ENCODE assay signal across 8 cellular contexts in genomic region chr2:234135750-234136221, GRCh38.
A peak's percentile ranks its signal among the peaks of the same experiment; 100 is the strongest.
DNase-seq lines count a peak whose midpoint lies in the region; ATAC-seq, FAIRE-seq and TF ChIP-seq lines count a peak whose summit lies in the region.

No MANE protein-coding gene starts in this region.

- H3K27ac ChIP-seq in endothelial cell of umbilical vein (ENCODE audit: insufficient read depth, low read depth, low read length), result no peak overlapping the region

- H3K4me1 Mint-ChIP-seq in stimulated activated naive B cell treated with anti-CD40 and anti-IgM and Interleukin-4, amounts not matched to agents 10 μg/mL and 1 μg/mL and 100 μg/mL, for 72 hours, result peaks cover 15 to 17% of the 10 kb centered on the region in 2 donors

- no peaks in the 10 kb centered on the region for H3K9me3 Mint-ChIP-seq in stimulated activated naive B cell treated with anti-CD40 and anti-IgM and Interleukin-4, amounts not matched to agents 10 μg/mL and 1 μg/mL and 100 μg/mL, for 72 hours

- no peaks in the 10 kb centered on the region for H3K9me1 ChIP-seq in endothelial cell of umbilical vein (replicated peaks; ENCODE audit: control insufficient read depth, extremely low read depth, insufficient read depth, low read length)

- peaks cover 3 to 9% of the 10 kb centered on the region in 2 experiments for H3K27me3 ChIP-seq in endothelial cell of umbilical vein (ENCODE audit: control insufficient read depth in 2 of 2, insufficient read depth in 2 of 2, low read length in 2 of 2)

- no peaks in the 10 kb centered on the region for H3K9me3 ChIP-seq in endothelial cell of umbilical vein (replicated peaks; ENCODE audit: control insufficient read depth, insufficient read depth, low read length)

- BruUV-seq in endothelial cell of umbilical vein (replicated peaks; lab: Mats Ljungman, UMichigan), result no TSS peak

- no peak overlapping the region for H2AFZ ChIP-seq in endothelial cell of umbilical vein (ENCODE audit: low read depth, low read length)

- H3K4me3 Mint-ChIP-seq in stimulated activated naive B cell treated with anti-CD40 and anti-IgM and Interleukin-4, amounts not matched to agents 10 μg/mL and 1 μg/mL and 100 μg/mL, for 72 hours, result no peak overlapping the region

- peaks cover 53 to 58% of the 10 kb centered on the region in 2 donors for H3K27me3 Mint-ChIP-seq in stimulated activated naive B cell treated with anti-CD40 and anti-IgM and Interleukin-4, amounts not matched to agents 10 μg/mL and 1 μg/mL and 100 μg/mL, for 72 hours

- no peak overlapping the region for H3K9ac ChIP-seq in endothelial cell of umbilical vein (replicated peaks; ENCODE audit: extremely low read depth, insufficient read depth, low read length)

- peaks cover 16% of the 10 kb centered on the region for H3K4me1 ChIP-seq in endothelial cell of umbilical vein (ENCODE audit: control insufficient read depth, extremely low read depth, insufficient read depth, low read length)

- H3K4me2 ChIP-seq in endothelial cell of umbilical vein (ENCODE audit: insufficient read depth, low read length), result no peak overlapping the region

- POLR2A ChIA-PET in endothelial cell of umbilical vein (lab: Charles Lee), result no interaction called here

- CTCF ChIA-PET in endothelial cell of umbilical vein (lab: Charles Lee), result interaction anchor here (0.6 to 5.9 kb wide), 53 partner anchors 8 to 981 kb away, joined by 3 to 134 read pairs (median 5); partner anchors contain the start of gene ARL4C

- DNase-seq in DMS114 treated with DMSO at 0.1 percent for 48 hours (lab: John Stamatoyannopoulos, UW; ENCODE audit: unreplicated experiment), result peak; percentile 60
- DNase-seq in NCI-H748 treated with DMSO at 0.1 percent for 48 hours (lab: John Stamatoyannopoulos, UW), result peak; percentile 85
- peak; percentile 82 for DNase-seq in activated CD8-positive, alpha-beta memory T cell treated with anti-CD3 and anti-CD28 coated beads for 24 hours
- DNase-seq in endothelial cell of umbilical vein (ENCODE audit: low read depth, low spot score), result peak; percentile 73
- peak; percentile 39 for DNase-seq in middle frontal gyrus (ENCODE audit: extremely low spot score, low spot score)
- peak; percentile 25 for DNase-seq in stimulated activated naive B cell treated with anti-CD40 and anti-IgM and Interleukin-4, amounts not matched to agents 10 μg/mL and 1 μg/mL and 100 μg/mL, for 72 hours

- peak; percentile 68 to 79 for TF ChIP-seq CTCF in endothelial cell of umbilical vein (IDR thresholded peaks at IDR 0.05; ENCODE audit: extremely low read depth in 1 of 2, insufficient read depth in 1 of 2, low read depth in 1 of 2, low read length in 2 of 2)

- H3K27ac Mint-ChIP-seq in stimulated activated naive B cell treated with anti-CD40 and anti-IgM and Interleukin-4, amounts not matched to agents 10 μg/mL and 1 μg/mL and 100 μg/mL, for 72 hours, result no peak overlapping the region

- FAIRE-seq in endothelial cell of umbilical vein (lab: Jason Lieb, UNC), result peak; percentile 86

- no peak overlapping the region for H3K4me3 ChIP-seq in endothelial cell of umbilical vein (replicated peaks in 1 of 3; ENCODE audit: insufficient read depth in 1 of 3, low read depth in 1 of 3, low read length in 3 of 3)

- ATAC-seq in HG02678 (IDR thresholded peaks at IDR 0.05; ENCODE audit: unreplicated experiment) (peak; percentile 59), GM18858 (IDR thresholded peaks at IDR 0.05; ENCODE audit: unreplicated experiment) (no peak)
- peak; percentile 86 to 87 for ATAC-seq in stimulated activated naive B cell treated with anti-CD40 and anti-IgM and Interleukin-4, amounts not matched to agents 10 μg/mL and 1 μg/mL and 100 μg/mL, for 72 hours (replicated peaks)

- no peaks in the 10 kb centered on the region for H3K36me3 Mint-ChIP-seq in stimulated activated naive B cell treated with anti-CD40 and anti-IgM and Interleukin-4, amounts not matched to agents 10 μg/mL and 1 μg/mL and 100 μg/mL, for 72 hours

- H4K20me1 ChIP-seq in endothelial cell of umbilical vein (replicated peaks; ENCODE audit: control insufficient read depth, extremely low read depth, insufficient read depth, low read length), result no peaks in the 10 kb centered on the region

- TF ChIP-seq POLR2A in endothelial cell of umbilical vein (IDR thresholded peaks at IDR 0.05; ENCODE audit: low read depth, low read length), result no peak

- H3K79me2 ChIP-seq in endothelial cell of umbilical vein (ENCODE audit: control insufficient read depth, insufficient read depth, low read length), result no peaks in the 10 kb centered on the region

- dilution Hi-C loops in endothelial cell of umbilical vein (cut with MboI; ENCODE audit: extremely low pct_ligation_motif_present, low sequenced_read_pairs), result no loop called here

- intact Hi-C loops in endothelial cell of umbilical vein (cut with micrococcal nuclease), result loop anchor here (1.0 kb wide), 7 partner anchors 123 to 982 kb away; no protein-coding TSS in a partner anchor

- no peaks in the 10 kb centered on the region for H3K36me3 ChIP-seq in endothelial cell of umbilical vein (ENCODE audit: control insufficient read depth in 2 of 2, extremely low read depth in 1 of 2, insufficient read depth in 2 of 2, low read length in 2 of 2)

TF ChIP-seq in endothelial cell of umbilical vein, 7 proteins besides CTCF, POLR2A, EP300 and RAD21:
- TF ChIP-seq POLR2AphosphoS5 (IDR thresholded peaks at IDR 0.05; ENCODE audit: insufficient read depth, low read depth, low read length) (no peak), JUN (IDR thresholded peaks at IDR 0.05; ENCODE audit: borderline replicate concordance, insufficient read depth, insufficient read length, low read depth) (no peak), EZH2 (IDR thresholded peaks at IDR 0.05; ENCODE audit: borderline replicate concordance, low read depth, low read length, severe bottlenecking) (no peak), MYC (IDR thresholded peaks at IDR 0.05; ENCODE audit: low read depth, low read length) (no peak), FOS (IDR thresholded peaks at IDR 0.05; ENCODE audit: borderline replicate concordance, insufficient read depth, low read length) (no peak)
- TF ChIP-seq, protein P1, sequence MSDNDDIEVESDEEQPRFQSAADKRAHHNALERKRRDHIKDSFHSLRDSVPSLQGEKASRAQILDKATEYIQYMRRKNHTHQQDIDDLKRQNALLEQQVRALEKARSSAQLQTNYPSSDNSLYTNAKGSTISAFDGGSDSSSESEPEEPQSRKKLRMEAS (IDR thresholded peaks at IDR 0.05; ENCODE audit: insufficient read depth, insufficient read length), result no peak

Comparison
In these comparisons a context has a peak if more than half of its experiments do, and no peak if none do; other contexts are left out.
1. DNase-seq: peak in every context shown above with its lines; median percentile 85 in NCI-H748 treated with DMSO at 0.1 percent for 48 hours; 82 in activated CD8-positive, alpha-beta memory T cell treated with anti-CD3 and anti-CD28 coated beads for 24 hours; 73 in endothelial cell of umbilical vein; 60 in DMS114 treated with DMSO at 0.1 percent for 48 hours; 39 in middle frontal gyrus; 25 in stimulated activated naive B cell treated with anti-CD40 and anti-IgM and Interleukin-4, amounts not matched to agents 10 μg/mL and 1 μg/mL and 100 μg/mL, for 72 hours.